1 cellular context compared by ENCODE assay signal in the genomic region with DNA sequence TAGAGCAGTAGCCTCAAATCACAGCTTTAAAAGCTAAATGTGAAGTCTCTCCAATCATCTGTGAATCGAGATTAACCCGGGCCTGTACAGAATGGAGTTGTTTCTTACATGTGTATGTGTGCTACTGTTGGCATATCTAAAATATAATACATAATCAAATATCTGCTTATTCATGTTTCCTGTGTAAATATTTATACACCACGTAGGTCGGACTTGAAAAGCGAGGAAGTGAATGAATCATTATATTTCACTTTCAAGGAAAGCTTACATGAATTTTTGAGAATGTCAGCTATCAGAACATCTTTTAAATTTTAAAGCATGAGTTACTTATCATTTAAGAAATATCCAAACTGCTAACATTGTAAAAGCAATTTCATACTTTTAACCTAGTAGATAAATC.
TF ChIP-seq lines count a peak whose summit lies in the region.

No MANE protein-coding gene starts in this region.

TF ChIP-seq in K562, 482 proteins besides CTCF, POLR2A, EP300 and RAD21 (continued from another document):
- TF ChIP-seq, protein P1, sequence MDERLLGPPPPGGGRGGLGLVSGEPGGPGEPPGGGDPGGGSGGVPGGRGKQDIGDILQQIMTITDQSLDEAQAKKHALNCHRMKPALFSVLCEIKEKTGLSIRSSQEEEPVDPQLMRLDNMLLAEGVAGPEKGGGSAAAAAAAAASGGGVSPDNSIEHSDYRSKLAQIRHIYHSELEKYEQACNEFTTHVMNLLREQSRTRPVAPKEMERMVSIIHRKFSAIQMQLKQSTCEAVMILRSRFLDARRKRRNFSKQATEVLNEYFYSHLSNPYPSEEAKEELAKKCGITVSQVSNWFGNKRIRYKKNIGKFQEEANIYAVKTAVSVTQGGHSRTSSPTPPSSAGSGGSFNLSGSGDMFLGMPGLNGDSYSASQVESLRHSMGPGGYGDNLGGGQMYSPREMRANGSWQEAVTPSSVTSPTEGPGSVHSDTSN (CRISPR knock-in tag; IDR thresholded peaks at IDR 0.05; ENCODE audit: low read depth), result no peak
- TF ChIP-seq, protein P1 (tag; conservative IDR thresholded peaks at IDR 0.05; ENCODE audit: low read depth), result no peak
- no peak for TF ChIP-seq SIN3B (IDR thresholded peaks at IDR 0.05; ENCODE audit: low read depth)
- no peak for TF ChIP-seq DACH1 (IDR thresholded peaks at IDR 0.05; ENCODE audit: partially characterized antibody)
- TF ChIP-seq, protein P2, sequence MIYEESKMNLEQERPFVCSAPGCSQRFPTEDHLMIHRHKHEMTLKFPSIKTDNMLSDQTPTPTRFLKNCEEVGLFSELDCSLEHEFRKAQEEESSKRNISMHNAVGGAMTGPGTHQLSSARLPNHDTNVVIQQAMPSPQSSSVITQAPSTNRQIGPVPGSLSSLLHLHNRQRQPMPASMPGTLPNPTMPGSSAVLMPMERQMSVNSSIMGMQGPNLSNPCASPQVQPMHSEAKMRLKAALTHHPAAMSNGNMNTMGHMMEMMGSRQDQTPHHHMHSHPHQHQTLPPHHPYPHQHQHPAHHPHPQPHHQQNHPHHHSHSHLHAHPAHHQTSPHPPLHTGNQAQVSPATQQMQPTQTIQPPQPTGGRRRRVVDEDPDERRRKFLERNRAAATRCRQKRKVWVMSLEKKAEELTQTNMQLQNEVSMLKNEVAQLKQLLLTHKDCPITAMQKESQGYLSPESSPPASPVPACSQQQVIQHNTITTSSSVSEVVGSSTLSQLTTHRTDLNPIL (CRISPR knock-in tag; IDR thresholded peaks at IDR 0.05), result no peak
- TF ChIP-seq SOX6 (IDR thresholded peaks at IDR 0.05), result no peak
- TF ChIP-seq RBM14 (IDR thresholded peaks at IDR 0.05; ENCODE audit: borderline replicate concordance, insufficient read depth, low read depth, low read length), result no peak
- TF ChIP-seq ZNF3 (CRISPR knock-in tag; IDR thresholded peaks at IDR 0.05), result no peak
- TF ChIP-seq ETV6 (IDR thresholded peaks at IDR 0.05; ENCODE audit: borderline replicate concordance in 1 of 2, low read depth in 2 of 2, low read length in 1 of 2), result no peak
- no peak for TF ChIP-seq ETV6 (CRISPR knock-in tag; IDR thresholded peaks at IDR 0.05; ENCODE audit: borderline replicate concordance)
- TF ChIP-seq, protein P3, sequence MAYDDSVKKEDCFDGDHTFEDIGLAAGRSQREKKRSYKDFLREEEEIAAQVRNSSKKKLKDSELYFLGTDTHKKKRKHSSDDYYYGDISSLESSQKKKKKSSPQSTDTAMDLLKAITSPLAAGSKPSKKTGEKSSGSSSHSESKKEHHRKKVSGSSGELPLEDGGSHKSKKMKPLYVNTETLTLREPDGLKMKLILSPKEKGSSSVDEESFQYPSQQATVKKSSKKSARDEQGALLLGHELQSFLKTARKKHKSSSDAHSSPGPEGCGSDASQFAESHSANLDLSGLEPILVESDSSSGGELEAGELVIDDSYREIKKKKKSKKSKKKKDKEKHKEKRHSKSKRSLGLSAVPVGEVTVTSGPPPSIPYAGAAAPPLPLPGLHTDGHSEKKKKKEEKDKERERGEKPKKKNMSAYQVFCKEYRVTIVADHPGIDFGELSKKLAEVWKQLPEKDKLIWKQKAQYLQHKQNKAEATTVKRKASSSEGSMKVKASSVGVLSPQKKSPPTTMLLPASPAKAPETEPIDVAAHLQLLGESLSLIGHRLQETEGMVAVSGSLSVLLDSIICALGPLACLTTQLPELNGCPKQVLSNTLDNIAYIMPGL (CRISPR knock-in tag; IDR thresholded peaks at IDR 0.05), result no peak
- no peak for TF ChIP-seq POLR3A (IDR thresholded peaks at IDR 0.05; ENCODE audit: borderline replicate concordance, extremely low read depth, insufficient read depth, insufficient read length)
- no peak for TF ChIP-seq HMG20A (CRISPR knock-in tag; conservative IDR thresholded peaks at IDR 0.05)
- no peak for TF ChIP-seq ZFP1 (CRISPR knock-in tag; IDR thresholded peaks at IDR 0.05)
- TF ChIP-seq, protein P4, sequence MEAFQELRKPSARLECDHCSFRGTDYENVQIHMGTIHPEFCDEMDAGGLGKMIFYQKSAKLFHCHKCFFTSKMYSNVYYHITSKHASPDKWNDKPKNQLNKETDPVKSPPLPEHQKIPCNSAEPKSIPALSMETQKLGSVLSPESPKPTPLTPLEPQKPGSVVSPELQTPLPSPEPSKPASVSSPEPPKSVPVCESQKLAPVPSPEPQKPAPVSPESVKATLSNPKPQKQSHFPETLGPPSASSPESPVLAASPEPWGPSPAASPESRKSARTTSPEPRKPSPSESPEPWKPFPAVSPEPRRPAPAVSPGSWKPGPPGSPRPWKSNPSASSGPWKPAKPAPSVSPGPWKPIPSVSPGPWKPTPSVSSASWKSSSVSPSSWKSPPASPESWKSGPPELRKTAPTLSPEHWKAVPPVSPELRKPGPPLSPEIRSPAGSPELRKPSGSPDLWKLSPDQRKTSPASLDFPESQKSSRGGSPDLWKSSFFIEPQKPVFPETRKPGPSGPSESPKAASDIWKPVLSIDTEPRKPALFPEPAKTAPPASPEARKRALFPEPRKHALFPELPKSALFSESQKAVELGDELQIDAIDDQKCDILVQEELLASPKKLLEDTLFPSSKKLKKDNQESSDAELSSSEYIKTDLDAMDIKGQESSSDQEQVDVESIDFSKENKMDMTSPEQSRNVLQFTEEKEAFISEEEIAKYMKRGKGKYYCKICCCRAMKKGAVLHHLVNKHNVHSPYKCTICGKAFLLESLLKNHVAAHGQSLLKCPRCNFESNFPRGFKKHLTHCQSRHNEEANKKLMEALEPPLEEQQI (IDR thresholded peaks at IDR 0.05), result no peak
- no peak for TF ChIP-seq SRSF9 (IDR thresholded peaks at IDR 0.05; ENCODE audit: borderline replicate concordance, low read depth, low read length)
